ENCODE assay signal across 8 cellular contexts in genomic region chr6:167350731-167351655, GRCh38. TPM values are rescaled to one million over a fixed set of nuclear protein-coding genes. Genes with fewer than 3 reads are reported as not detected.
DNase-seq lines count a peak whose midpoint lies in the region; ATAC-seq and TF ChIP-seq lines count a peak whose summit lies in the region.

No MANE protein-coding gene starts in this region.

- intact Hi-C loops in CD14-positive monocyte (cut with micrococcal nuclease) = no loop called here
- intact Hi-C loops in left ventricle myocardium inferior (cut with micrococcal nuclease) = no loop called here

- no peaks in the 10 kb centered on the region for H3K36me3 Mint-ChIP-seq in CD14-positive monocyte
- peaks cover 1% of the 10 kb centered on the region for H3K36me3 Mint-ChIP-seq in activated naive CD4-positive, alpha-beta T cell treated with anti-CD3 and anti-CD28 coated beads, Interleukin-2, amount 50 U/mL, for 24 hours

- H3K27ac Mint-ChIP-seq in CD14-positive monocyte = no peak overlapping the region
- peak overlapping the region; percentile 85 for H3K27ac Mint-ChIP-seq in activated naive CD4-positive, alpha-beta T cell treated with anti-CD3 and anti-CD28 coated beads, Interleukin-2, amount 50 U/mL, for 24 hours

- TF ChIP-seq CTCF in CD14-positive monocyte (IDR thresholded peaks at IDR 0.05) (peak; percentile 43), left ventricle myocardium inferior (IDR thresholded peaks at IDR 0.05; ENCODE audit: borderline replicate concordance) (peak; percentile 77)

- peak overlapping the region; percentile 23 for H3K4me3 ChIP-seq in SJSA1
- H3K4me3 ChIP-seq in left ventricle myocardium inferior = peak overlapping the region; percentile 64
- peak overlapping the region; percentile 33 for H3K4me3 ChIP-seq in urinary bladder (ENCODE audit: low read depth, low read length)

- H3K9me3 Mint-ChIP-seq in CD14-positive monocyte = peaks cover 0 to 18% (median 9%) of the 10 kb centered on the region in 7 donors
- H3K9me3 Mint-ChIP-seq in activated naive CD4-positive, alpha-beta T cell treated with anti-CD3 and anti-CD28 coated beads, Interleukin-2, amount 50 U/mL, for 24 hours = no peaks in the 10 kb centered on the region

- 1% methylated on average over 62 of the region's 62 CpGs for WGBS in urinary bladder

- DNase-seq in CD14-positive monocyte (ENCODE audit: low spot score) (no peak), HT1080 (ENCODE audit: low read depth) (peak; percentile 33), SJSA1 (ENCODE audit: low read depth in 1 of 2, low spot score in 2 of 2) (peak; percentile 52 to 73), left ventricle myocardium inferior (peak; percentile 67), putamen (ENCODE audit: low spot score) (peak; percentile 23)

- no peaks in the 10 kb centered on the region for H3K36me3 ChIP-seq in SJSA1
- no peaks in the 10 kb centered on the region for H3K36me3 ChIP-seq in left ventricle myocardium inferior
- no peaks in the 10 kb centered on the region for H3K36me3 ChIP-seq in urinary bladder (ENCODE audit: insufficient read depth)

- H3K27ac ChIP-seq in SJSA1 = no peak overlapping the region
- peak overlapping the region; percentile 75 for H3K27ac ChIP-seq in left ventricle myocardium inferior (replicated peaks)
- no peak overlapping the region for H3K27ac ChIP-seq in urinary bladder (ENCODE audit: low read depth)

- H3K27me3 ChIP-seq in SJSA1 (replicated peaks) (peaks cover 12% of the 10 kb centered on the region), left ventricle myocardium inferior (ENCODE audit: low read depth) (peaks cover 71% of the 10 kb centered on the region)

- peaks cover 30 to 51% (median 34%) of the 10 kb centered on the region in 3 donors for H3K27me3 Mint-ChIP-seq in CD14-positive monocyte (ENCODE audit: low read depth in 3 of 3)
- peaks cover 6% of the 10 kb centered on the region for H3K27me3 Mint-ChIP-seq in activated naive CD4-positive, alpha-beta T cell treated with anti-CD3 and anti-CD28 coated beads, Interleukin-2, amount 50 U/mL, for 24 hours

- H3K4me1 ChIP-seq in SJSA1 (replicated peaks) = peaks cover 10% of the 10 kb centered on the region
- peaks cover 22% of the 10 kb centered on the region for H3K4me1 ChIP-seq in left ventricle myocardium inferior
- H3K4me1 ChIP-seq in urinary bladder (ENCODE audit: insufficient read depth) = no peaks in the 10 kb centered on the region

- peak; percentile 46 for ATAC-seq in GM19397 (IDR thresholded peaks at IDR 0.05; ENCODE audit: unreplicated experiment)

- peak overlapping the region; percentile 66 to 81 for H3K4me3 Mint-ChIP-seq in CD14-positive monocyte
- H3K4me3 Mint-ChIP-seq in activated naive CD4-positive, alpha-beta T cell treated with anti-CD3 and anti-CD28 coated beads, Interleukin-2, amount 50 U/mL, for 24 hours = peak overlapping the region; percentile 91

- H3K9me3 ChIP-seq in SJSA1 (replicated peaks) = no peaks in the 10 kb centered on the region
- H3K9me3 ChIP-seq in left ventricle myocardium inferior (replicated peaks) = peaks cover 14% of the 10 kb centered on the region

- peaks cover 11% of the 10 kb centered on the region for H3K4me1 Mint-ChIP-seq in CD14-positive monocyte
- peaks cover 20% of the 10 kb centered on the region for H3K4me1 Mint-ChIP-seq in activated naive CD4-positive, alpha-beta T cell treated with anti-CD3 and anti-CD28 coated beads, Interleukin-2, amount 50 U/mL, for 24 hours

RNA-seq across cellular contexts. Expression of gene TTLL2, which starts 26.1 kb away (rescaled TPM):
- polyA plus RNA-seq in CD14-positive monocyte = not detected
- total RNA-seq in HT1080 (2014; rRNA removed; shearing (Covaris generic)) = not detected in 2 replicates
- polyA plus RNA-seq in HT1080 (2015; cell fraction: cytosol; rRNA removed) = not detected in 2 replicates
- polyA plus RNA-seq in HT1080 (2015; cell fraction: nucleus; rRNA removed) = not detected in 2 replicates
- not detected in 2 replicates for total RNA-seq in SJSA1 (2014; rRNA removed; shearing (Covaris generic))
- not detected for total RNA-seq in left ventricle myocardium inferior
- not detected for total RNA-seq in urinary bladder
- not detected for polyA plus RNA-seq in urinary bladder

RNA-seq across cellular contexts. Expression of gene UNC93A, which starts 59.9 kb away (rescaled TPM):
- polyA plus RNA-seq in CD14-positive monocyte (not detected), urinary bladder (not detected)
- total RNA-seq in HT1080 (2014; rRNA removed; shearing (Covaris generic)) = not detected in 2 replicates
- polyA plus RNA-seq in HT1080 (2015; cell fraction: cytosol; rRNA removed) = not detected in 2 replicates
- polyA plus RNA-seq in HT1080 (2015; cell fraction: nucleus; rRNA removed) = not detected in 2 replicates
- not detected in 2 replicates for total RNA-seq in SJSA1 (2014; rRNA removed; shearing (Covaris generic))
- total RNA-seq in left ventricle myocardium inferior (not detected), urinary bladder (not detected)
